Comparison of ENCODE assay signal across 7 cellular contexts in the genomic region with DNA sequence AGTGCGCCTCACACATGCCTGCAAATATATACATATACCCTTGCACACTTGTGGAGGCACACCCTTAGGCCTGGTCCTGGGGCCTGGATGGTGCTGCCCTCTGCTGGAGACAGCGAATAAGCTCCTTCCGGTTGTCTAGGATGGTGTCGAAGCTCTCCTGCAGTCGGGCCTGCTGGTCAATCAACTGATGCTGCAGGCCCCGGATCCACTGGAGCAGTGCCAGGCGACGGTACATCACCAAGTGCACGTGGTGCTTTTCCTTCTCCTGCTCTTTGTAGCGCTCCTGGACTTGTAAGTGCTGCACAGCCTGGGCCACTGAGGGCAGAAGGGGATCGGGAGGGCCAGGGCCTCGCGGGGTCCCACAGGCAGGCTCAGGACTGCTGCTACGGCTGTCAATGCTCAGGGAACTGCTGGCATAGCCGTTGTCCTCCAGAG. TPM values are rescaled to one million over a fixed set of nuclear protein-coding genes. Genes with fewer than 3 reads are reported as not detected.
A peak's percentile ranks its signal among the peaks of the same experiment; 100 is the strongest.
DNase-seq lines count a peak whose midpoint lies in the region; ATAC-seq and TF ChIP-seq lines count a peak whose summit lies in the region.

No MANE protein-coding gene starts in this region.

- H3K9me2 ChIP-seq in PC-3 (replicated peaks; ENCODE audit: low read length) = no peaks in the 10 kb centered on the region

- TF ChIP-seq EP300 in stomach (IDR thresholded peaks at IDR 0.05) = no peak

- H3K9ac ChIP-seq in PC-3 (ENCODE audit: low read length) = no peak overlapping the region

- H3K36me3 ChIP-seq in PC-3 (ENCODE audit: low read depth, low read length) (0 out of 2 replicates have a peak, but pooled peaks cover 6% of the 10 kb centered on the region), esophagus squamous epithelium (peaks cover 0 to 13% (median 0%) of the 10 kb centered on the region in 3 donors), stomach (peaks cover 0 to 26% (median 22%) of the 10 kb centered on the region in 4 donors)

- H3K27ac Mint-ChIP-seq in neural crest cell (ENCODE audit: unreplicated experiment) = no peak overlapping the region

- peaks cover 35% of the 10 kb centered on the region for H3K79me2 ChIP-seq in PC-3 (ENCODE audit: low read length)

- no peak overlapping the region for H3K27ac ChIP-seq in PC-3 (ENCODE audit: low read length)
- no peak overlapping the region for H3K27ac ChIP-seq in esophagus squamous epithelium
- no peak overlapping the region for H3K27ac ChIP-seq in stomach

- H3K27me3 Mint-ChIP-seq in neural crest cell (ENCODE audit: low read depth) = peaks cover 8% of the 10 kb centered on the region

- H3K4me1 ChIP-seq in PC-3 (ENCODE audit: insufficient read depth, low read length) = peaks cover 23% of the 10 kb centered on the region
- H3K4me1 ChIP-seq in esophagus squamous epithelium = peaks cover 4 to 50% (median 13%) of the 10 kb centered on the region in 3 donors
- H3K4me1 ChIP-seq in stomach = peaks cover 11 to 44% (median 41%) of the 10 kb centered on the region in 4 donors

- ATAC-seq in PC-3 = peak; percentile 47

- H2AFZ ChIP-seq in PC-3 (ENCODE audit: low read length) = no peak overlapping the region

- peak overlapping the region; percentile 71 for H3K4me3 Mint-ChIP-seq in neural crest cell

- H4K20me1 ChIP-seq in PC-3 (ENCODE audit: low read length) = peaks cover 4% of the 10 kb centered on the region; the same call in 1 of the 2 replicates

- H3K9me3 Mint-ChIP-seq in neural crest cell = no peaks in the 10 kb centered on the region

- H3K36me3 Mint-ChIP-seq in neural crest cell (ENCODE audit: low read depth) = peaks cover 7% of the 10 kb centered on the region

- peak; percentile 94 for TF ChIP-seq CTCF in GM12872 (IDR thresholded peaks at IDR 0.05; ENCODE audit: insufficient read depth, low read depth, low read length)
- TF ChIP-seq CTCF in PC-3 (conservative IDR thresholded peaks at IDR 0.05; ENCODE audit: low read depth, low read length) = peak; percentile 92
- peak; percentile 48 to 80 (median 70) for TF ChIP-seq CTCF in esophagus squamous epithelium (IDR thresholded peaks at IDR 0.05)
- TF ChIP-seq CTCF in neural crest cell (conservative IDR thresholded peaks at IDR 0.05) = peak; percentile 83
- peak in 5 of 7 experiments; percentile 35 to 82 (median 65) for TF ChIP-seq CTCF in stomach (IDR thresholded peaks at IDR 0.05)

- H3F3A ChIP-seq in PC-3 (ENCODE audit: low read length, unreplicated experiment) = no peaks in the 10 kb centered on the region

- H3K4me3 ChIP-seq in PC-3 (ENCODE audit: low read length) (no peak overlapping the region), esophagus squamous epithelium (no peak overlapping the region), stomach (peak overlapping the region in 2 of 4 donors; percentile 7 to 13)

- intact Hi-C loops in PC-3 (cut with micrococcal nuclease) = loop anchor here (1.0 to 5.0 kb wide), 2 partner anchors 73 to 146 kb away; a partner anchor contains a TSS
- intact Hi-C loops in esophagus squamous epithelium (cut with DNase I) = loop anchor here (5.0 kb wide), 1 partner anchor 138 kb away; no protein-coding TSS in a partner anchor
- intact Hi-C loops in stomach (cut with DNase I; ENCODE audit: low total_unique reads) = loop anchor here (5.0 kb wide), 1 partner anchor 148 kb away; no protein-coding TSS in a partner anchor

- H3K4me2 ChIP-seq in PC-3 (ENCODE audit: low read length) = 0 out of 2 replicates have a peak overlapping the region, but pooled peaks have one; percentile 0

- H3K9me3 ChIP-seq in PC-3 (ENCODE audit: low read length) (no peaks in the 10 kb centered on the region), esophagus squamous epithelium (no peaks in the 10 kb centered on the region), stomach (no peaks in the 10 kb centered on the region)

- no peak for TF ChIP-seq POLR2A in esophagus squamous epithelium (IDR thresholded peaks at IDR 0.05)
- no peak for TF ChIP-seq POLR2A in stomach (IDR thresholded peaks at IDR 0.05)

- no TSS peak for BruUV-seq in PC-3 (replicated peaks; lab: Mats Ljungman, UMichigan)

- no peaks in the 10 kb centered on the region for H3K27me3 ChIP-seq in PC-3 (ENCODE audit: low read length)
- H3K27me3 ChIP-seq in esophagus squamous epithelium = peaks cover 0 to 64% (median 0%) of the 10 kb centered on the region in 4 donors
- H3K27me3 ChIP-seq in stomach = no peaks in the 10 kb centered on the region

- peaks cover 27% of the 10 kb centered on the region for H3K4me1 Mint-ChIP-seq in neural crest cell

- WGBS in esophagus squamous epithelium, 2 donors = 10 to 48% methylated on average over 8 to 9 of the region's 15 CpGs
- WGBS in stomach, 5 donors = 7 to 40% (median 39%) methylated on average over 9 to 15 of the region's 15 CpGs

- POLR2A ChIA-PET in PC-3 (lab: Charles Lee; ENCODE audit: unreplicated experiment) = no interaction called here

- DNase-seq in HuH-7 (ENCODE audit: low spot score) (peak; percentile 87), PC-3 (peak; percentile 79), activated T-cell treated with anti-CD3 and anti-CD28 coated beads for 48 hours (ENCODE audit: low read depth) (peak; percentile 72), esophagus squamous epithelium (lab: John Stamatoyannopoulos, UW) (no peak), neural crest cell (ENCODE audit: low read depth, low spot score) (peak; percentile 77), stomach (peak; percentile 75)

- CTCF ChIA-PET in PC-3 (lab: Charles Lee) = interaction anchor here (0.5 to 1.6 kb wide), 8 partner anchors 12 to 265 kb away, joined by 3 to 10 read pairs (median 6); no protein-coding TSS in a partner anchor

RNA-seq across cellular contexts. Expression of a gene that starts 3.1 kb away (rescaled TPM):
- total RNA-seq in PC-3 (2014; rRNA removed) (13.4 and 19.2 TPM in 2 replicates), esophagus squamous epithelium (1 to 10 TPM in 3 of 4 donors, under 1 TPM in 1; 0.53 to 4.8 (median 3.8) TPM), neural crest cell (18.0 and 19.0 TPM in 2 replicates), stomach (10 to 100 TPM in 2 of 5 donors, 1 to 10 TPM in 3; 1.4 to 40.8 (median 6.4) TPM)
- 1 to 10 TPM; 4.0 to 7.6 (median 4.3) TPM for polyA plus RNA-seq in stomach

RNA-seq across cellular contexts. Expression of a gene that starts 54.2 kb away (rescaled TPM):
- total RNA-seq in PC-3 (2014; rRNA removed) (21.5 and 29.5 TPM in 2 replicates), esophagus squamous epithelium (1 to 10 TPM; 1.3 to 9.7 (median 4.4) TPM), neural crest cell (69.4 and 73.8 TPM in 2 replicates), stomach (10 to 100 TPM in 1 of 5 donors, 1 to 10 TPM in 3, under 1 TPM in 1; under 0.01 to 10.7 (median 7.8) TPM)
- polyA plus RNA-seq in stomach = 1 to 10 TPM in 1 of 3 donors, under 1 TPM in 1, not detected in 1; 0.28 to 2.0 TPM
